19 cellular contexts compared by ENCODE assay signal in genomic region chr5:16980983-16981382, GRCh38. TPM values are rescaled to one million over a fixed set of nuclear protein-coding genes. Genes with fewer than 3 reads are reported as not detected.
DNase-seq lines count a peak whose midpoint lies in the region; ATAC-seq and TF ChIP-seq lines count a peak whose summit lies in the region.
"Had no signal": no experiment of that assay in that cellular context is flagged by ENCODE, and none has a peak within 500 bp of the region (broad histone marks: within the 10 kb centered on the region; RNA-seq: fewer than 3 reads in every experiment).

No MANE protein-coding gene starts in this region.

- H3K36me3 Mint-ChIP-seq in MCF 10A (ENCODE audit: insufficient read depth, unreplicated experiment), result no peaks in the 10 kb centered on the region
- no peaks in the 10 kb centered on the region for H3K36me3 Mint-ChIP-seq in T-cell
- no peaks in the 10 kb centered on the region for H3K36me3 Mint-ChIP-seq in activated CD4-positive, alpha-beta memory T cell treated with anti-CD3 and anti-CD28 coated beads, Interleukin-2, amount 10 ng/mL, durations not matched to agents 7 days and 5 days (ENCODE audit: low read depth)
- H3K36me3 Mint-ChIP-seq: CD14-positive monocyte, IgD-negative memory B cell had no signal

- BruUV-seq in MCF 10A (replicated peaks; lab: Mats Ljungman, UMichigan), result no TSS peak
- no TSS peak for BruUV-seq in mammary epithelial cell (replicated peaks; lab: Mats Ljungman, UMichigan)

- ATAC-seq in T-cell (replicated peaks in 1 of 4), result no peak

- H3K9me3 Mint-ChIP-seq in MCF 10A (ENCODE audit: unreplicated experiment) (no peaks in the 10 kb centered on the region), T-cell (peaks cover 0 to 4% (median 0%) of the 10 kb centered on the region in 3 donors)
- peaks cover 8% of the 10 kb centered on the region for H3K9me3 Mint-ChIP-seq in activated CD4-positive, alpha-beta memory T cell treated with anti-CD3 and anti-CD28 coated beads, Interleukin-2, amount 10 ng/mL, durations not matched to agents 7 days and 5 days

- TF ChIP-seq POLR2A in testis (IDR thresholded peaks at IDR 0.05), result no peak
- no peak for TF ChIP-seq POLR2A in adrenal gland (IDR thresholded peaks at IDR 0.05)

- no peaks in the 10 kb centered on the region for H3K9me3 ChIP-seq in mammary epithelial cell (replicated peaks; ENCODE audit: insufficient read depth, low read length)
- H3K9me3 ChIP-seq in testis, result no peaks in the 10 kb centered on the region
- no peaks in the 10 kb centered on the region for H3K9me3 ChIP-seq in adrenal gland (replicated peaks in 1 of 3)

- DNase-seq in MCF 10A (ENCODE audit: unreplicated experiment) (peak; percentile 23), mammary epithelial cell (no peak), LoVo (ENCODE audit: low spot score) (peak; percentile 13), dermis blood vessel endothelial cell (peak; percentile 36), testis (peak; percentile 11), adrenal gland (no peak), T-cell (no peak)
- DNase-seq in activated CD4-positive, alpha-beta memory T cell treated with anti-CD3 and anti-CD28 coated beads, Interleukin-2, amount 10 ng/mL, durations not matched to agents 7 days and 5 days, result no peak
- DNase-seq: Calu3, DMS79, NCI-H1092 treated with DMSO at 0.1 percent for 48 hours, NCI-H1694 treated with DMSO at 0.1 percent for 48 hours, NCI-H446, NCI-H748 treated with DMSO at 0.1 percent for 48 hours, T-helper 1 cell had no signal

- WGBS in mammary epithelial cell (ENCODE audit: low coverage, missing lambda C conversion rate), result 51% methylated on average over 3 of the region's 3 CpGs
- 44 to 46% methylated on average over 3 of the region's 3 CpGs for WGBS in testis, 2 donors
- WGBS in adrenal gland, 4 donors, result 49 to 68% (median 64%) methylated on average over 3 of the region's 3 CpGs

- no peak overlapping the region for H3K4me2 ChIP-seq in mammary epithelial cell (ENCODE audit: insufficient read depth, low read depth, low read length)

- CTCF ChIA-PET in MCF 10A (lab: Yijun Ruan, JAX), result interaction anchor here (0.5 to 0.9 kb wide), 4 partner anchors 91 to 255 kb away, joined by 3 to 4 read pairs (median 3); no protein-coding TSS in a partner anchor
- CTCF ChIA-PET in mammary epithelial cell (lab: Charles Lee; ENCODE audit: low non-redundant PET), result no interaction called here
- CTCF ChIA-PET in T-cell (lab: Charles Lee), result interaction anchor here in 1 of 2 donors (0.6 to 1.0 kb wide), 3 partner anchors 14 to 1721 kb away, joined by 3 to 5 read pairs (median 3); no protein-coding TSS in a partner anchor
- CTCF ChIA-PET in activated CD4-positive, alpha-beta memory T cell treated with anti-CD3 and anti-CD28 coated beads, Interleukin-2, amount 10 ng/mL, durations not matched to agents 7 days and 5 days (lab: Charles Lee), result no interaction called here

- H3K27me3 ChIP-seq in mammary epithelial cell (ENCODE audit: insufficient read depth, low read length) (no peaks in the 10 kb centered on the region), testis (no peaks in the 10 kb centered on the region), adrenal gland (no peaks in the 10 kb centered on the region)

- no peaks in the 10 kb centered on the region for H3K79me2 ChIP-seq in mammary epithelial cell (ENCODE audit: insufficient read depth, low read length)

- no peak overlapping the region for H3K27ac ChIP-seq in mammary epithelial cell (ENCODE audit: insufficient read depth, low read depth, low read length)
- H3K27ac ChIP-seq in testis, result peak overlapping the region in 1 of 2 donors; percentile 48
- no peak overlapping the region for H3K27ac ChIP-seq in adrenal gland
- H3K27ac ChIP-seq: RWPE1, SK-N-MC had no signal

- H3K4me3 Mint-ChIP-seq in MCF 10A (ENCODE audit: unreplicated experiment) (no peak overlapping the region), T-cell (no peak overlapping the region)
- H3K4me3 Mint-ChIP-seq in activated CD4-positive, alpha-beta memory T cell treated with anti-CD3 and anti-CD28 coated beads, Interleukin-2, amount 10 ng/mL, durations not matched to agents 7 days and 5 days, result no peak overlapping the region
- H3K4me3 Mint-ChIP-seq: IgD-negative memory B cell had no signal

- dilution Hi-C loops in mammary epithelial cell (cut with HindIII; ENCODE audit: low sequenced_read_pairs), result no loop called here

- H3K9ac ChIP-seq in mammary epithelial cell (ENCODE audit: insufficient read depth, low read length), result no peak overlapping the region

- H2AFZ ChIP-seq in mammary epithelial cell (ENCODE audit: low read depth, low read length), result no peak overlapping the region

- H3K4me1 Mint-ChIP-seq in MCF 10A (ENCODE audit: insufficient read depth, unreplicated experiment) (no peaks in the 10 kb centered on the region), T-cell (no peaks in the 10 kb centered on the region)
- H3K4me1 Mint-ChIP-seq in activated CD4-positive, alpha-beta memory T cell treated with anti-CD3 and anti-CD28 coated beads, Interleukin-2, amount 10 ng/mL, durations not matched to agents 7 days and 5 days, result no peaks in the 10 kb centered on the region
- H3K4me1 Mint-ChIP-seq: CD14-positive monocyte had no signal

- POLR2A ChIA-PET in MCF 10A (lab: Yijun Ruan, JAX), result no interaction called here
- POLR2A ChIA-PET in T-cell (lab: Charles Lee), result interaction anchor here in 1 of 2 donors (0.7 kb wide), 1 partner anchor 15 kb away, joined by 18 read pairs; no protein-coding TSS in a partner anchor
- POLR2A ChIA-PET in activated CD4-positive, alpha-beta memory T cell treated with anti-CD3 and anti-CD28 coated beads, Interleukin-2, amount 10 ng/mL, durations not matched to agents 7 days and 5 days (lab: Charles Lee), result no interaction called here

- H3K4me1 ChIP-seq in mammary epithelial cell (ENCODE audit: insufficient read depth, low read length), result no peaks in the 10 kb centered on the region
- peaks cover 12% of the 10 kb centered on the region for H3K4me1 ChIP-seq in testis
- H3K4me1 ChIP-seq in adrenal gland (replicated peaks in 1 of 2), result peaks cover 0 to 4% of the 10 kb centered on the region in 2 donors

- H3K27me3 Mint-ChIP-seq in MCF 10A (ENCODE audit: insufficient read depth, unreplicated experiment) (no peaks in the 10 kb centered on the region), T-cell (peaks cover 3% of the 10 kb centered on the region in 2 donors)
- H3K27me3 Mint-ChIP-seq in activated CD4-positive, alpha-beta memory T cell treated with anti-CD3 and anti-CD28 coated beads, Interleukin-2, amount 10 ng/mL, durations not matched to agents 7 days and 5 days, result no peaks in the 10 kb centered on the region
- H3K27me3 Mint-ChIP-seq: IgD-negative memory B cell had no signal

- H3K36me3 ChIP-seq in mammary epithelial cell (ENCODE audit: insufficient read depth, low read length) (no peaks in the 10 kb centered on the region), testis (ENCODE audit: low read depth, missing control alignments) (no peaks in the 10 kb centered on the region), adrenal gland (replicated peaks in 1 of 2) (no peaks in the 10 kb centered on the region)

- intact Hi-C loops in MCF 10A (cut with micrococcal nuclease), result no loop called here
- intact Hi-C loops in mammary epithelial cell (cut with micrococcal nuclease), result no loop called here
- intact Hi-C loops in testis (cut with DNase I; ENCODE audit: low total_unique reads), result no loop called here
- intact Hi-C loops in adrenal gland (cut with DNase I), result no loop called here

- H3K27ac Mint-ChIP-seq in MCF 10A (ENCODE audit: low read depth, unreplicated experiment) (no peak overlapping the region), T-cell (no peak overlapping the region)
- H3K27ac Mint-ChIP-seq in activated CD4-positive, alpha-beta memory T cell treated with anti-CD3 and anti-CD28 coated beads, Interleukin-2, amount 10 ng/mL, durations not matched to agents 7 days and 5 days, result no peak overlapping the region
- H3K27ac Mint-ChIP-seq: IgD-negative memory B cell had no signal

- no peaks in the 10 kb centered on the region for H4K20me1 ChIP-seq in mammary epithelial cell (ENCODE audit: insufficient read depth, low read length)

- TF ChIP-seq CTCF in MCF 10A (IDR thresholded peaks at IDR 0.05; ENCODE audit: unreplicated experiment) (no peak), mammary epithelial cell (conservative IDR thresholded peaks at IDR 0.05 in 1 of 2, IDR thresholded peaks at IDR 0.05 in 1 of 2; ENCODE audit: extremely low read depth in 1 of 2, insufficient read depth in 1 of 2, low read depth in 1 of 2, low read length in 2 of 2) (no peak), testis (IDR thresholded peaks at IDR 0.05) (no peak), adrenal gland (IDR thresholded peaks at IDR 0.05) (no peak)

- H3K4me3 ChIP-seq in mammary epithelial cell (replicated peaks in 1 of 3; ENCODE audit: insufficient read depth in 1 of 3, low read depth in 2 of 3, low read length in 3 of 3), result no peak overlapping the region
- H3K4me3 ChIP-seq in testis, result no peak overlapping the region
- no peak overlapping the region for H3K4me3 ChIP-seq in adrenal gland
- H3K4me3 ChIP-seq: SK-N-MC had no signal

- in situ Hi-C loops in mammary epithelial cell (cut with MboI; ENCODE audit: low sequenced_read_pairs in 2 of 2), result no loop called here

RNA-seq across cellular contexts. Expression of gene MYO10, which starts 44.9 kb away (rescaled TPM):
- total RNA-seq in MCF 10A (2022) (35.7 and 36.0 TPM in 2 replicates), mammary epithelial cell (10 to 100 TPM; 34.3 to 69.7 TPM), dermis blood vessel endothelial cell (99.8 and 140 TPM in 2 replicates), testis (100 to 1,000 TPM in 1 of 2 donors, 10 to 100 TPM in 1; 99.8 to 102 TPM), adrenal gland (10 to 100 TPM in 5 of 8 donors, 1 to 10 TPM in 3; 5.5 to 38.9 (median 12.1) TPM), T-cell (under 1 TPM in 3 of 5 donors, not detected in 2; 0.20 to 0.47 (median 0.23) TPM)
- polyA plus RNA-seq in mammary epithelial cell (13.1 TPM), testis (ENCODE audit: insufficient read depth, low read depth, low replicate concordance) (37.8 TPM), adrenal gland (1 to 10 TPM; 2.2 to 6.8 (median 4.0) TPM)
- 126 TPM for polyA minus RNA-seq in mammary epithelial cell
- under 1 TPM in 1 of 2 experiments, not detected in 1; 0.23 TPM for total RNA-seq in activated CD4-positive, alpha-beta memory T cell treated with anti-CD3 and anti-CD28 coated beads, Interleukin-2, amount 10 ng/mL, durations not matched to agents 7 days and 5 days
- polyA plus RNA-seq: IgD-negative memory B cell had no signal

Comparison
In these comparisons a context has a peak if more than half of its experiments do, and no peak if none do; other contexts are left out.
1. DNase-seq: peak in MCF 10A (single experiment), LoVo (single experiment), dermis blood vessel endothelial cell (single experiment) and testis (single experiment); none in mammary epithelial cell (single experiment), adrenal gland (0 of 7), T-cell (0 of 34) and activated CD4-positive, alpha-beta memory T cell treated with anti-CD3 and anti-CD28 coated beads, Interleukin-2, amount 10 ng/mL, durations not matched to agents 7 days and 5 days (single experiment).
2. RNA of gene MYO10, which starts 44.9 kb away (total RNA-seq): 99.8 to 140 TPM in dermis blood vessel endothelial cell, 99.8 to 102 TPM in testis, 34.3 to 69.7 TPM in mammary epithelial cell, 35.7 to 36.0 TPM in MCF 10A and 5.5 to 38.9 TPM in adrenal gland; 0.20 to 0.47 TPM in T-cell and 0.23 TPM in activated CD4-positive, alpha-beta memory T cell treated with anti-CD3 and anti-CD28 coated beads, Interleukin-2, amount 10 ng/mL, durations not matched to agents 7 days and 5 days; every median in the first group is over 4 times any median in the second.